ENCODE assay signal across 8 cellular contexts in the genomic region with DNA sequence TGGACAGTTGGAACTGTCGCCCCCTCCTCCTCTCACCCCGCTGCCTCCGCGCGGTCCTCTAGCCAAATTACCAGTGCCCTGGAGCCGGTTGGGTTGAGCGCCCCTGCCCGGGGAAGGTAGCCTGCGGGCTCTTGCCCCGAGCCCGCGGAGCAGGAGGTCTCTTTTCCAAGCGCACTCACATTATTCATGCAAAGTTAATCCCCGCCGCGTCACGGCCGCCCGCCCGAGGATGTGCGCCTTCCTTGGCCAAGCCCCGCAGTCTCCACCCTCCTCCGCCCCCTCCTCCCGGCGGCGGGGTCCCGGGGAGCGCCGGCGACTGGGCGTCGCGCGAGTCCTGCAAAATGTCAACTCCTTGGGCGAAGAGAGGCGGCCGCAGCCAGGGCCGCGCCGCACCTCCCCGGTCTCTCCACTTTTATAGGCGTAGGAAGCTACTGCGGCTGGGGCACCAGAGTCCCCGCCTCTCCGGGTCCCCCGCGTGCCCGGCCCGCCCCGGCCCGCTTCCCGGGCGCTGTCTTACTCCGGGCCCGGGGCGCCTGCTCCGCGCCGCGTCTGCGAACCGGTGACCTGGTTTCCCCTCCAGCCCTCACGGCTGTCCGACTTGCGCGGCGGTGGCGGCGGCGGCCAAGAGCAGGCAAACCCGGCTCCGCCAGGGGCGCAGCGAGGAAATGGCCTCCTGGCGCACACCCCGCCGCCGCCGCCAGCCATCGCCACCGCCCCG. TPM values are rescaled to one million over a fixed set of nuclear protein-coding genes. Genes with fewer than 3 reads are reported as not detected.
DNase-seq lines count a peak whose midpoint lies in the region; ATAC-seq and TF ChIP-seq lines count a peak whose summit lies in the region.

Gene THRB, minus strand, starts transcription at position 235 of the 718 bp plus-strand sequence.

- ATAC-seq in HG03175 (IDR thresholded peaks at IDR 0.05; ENCODE audit: unreplicated experiment) = peak; percentile 53
- ATAC-seq in WTC11 = peak; percentile 48
- peak; percentile 71 for ATAC-seq in gastroesophageal sphincter
- ATAC-seq in natural killer cell = no peak
- ATAC-seq in effector memory CD8-positive, alpha-beta T cell (replicated peaks) = no peak

- no peaks in the 10 kb centered on the region for H3K36me3 Mint-ChIP-seq in WTC11
- H3K36me3 Mint-ChIP-seq in natural killer cell = no peaks in the 10 kb centered on the region
- H3K36me3 Mint-ChIP-seq in effector memory CD8-positive, alpha-beta T cell (ENCODE audit: insufficient read depth) = no peaks in the 10 kb centered on the region

- intact Hi-C loops in natural killer cell (cut with micrococcal nuclease) = no loop called here

- TF ChIP-seq POLR2A in gastroesophageal sphincter (IDR thresholded peaks at IDR 0.05) = peak; percentile 73 to 74

- H3K4me3 Mint-ChIP-seq in WTC11 (peak within 1 kb of the TSS; percentile 91), natural killer cell (peak within 1 kb of the TSS; percentile 40)
- H3K4me3 Mint-ChIP-seq in effector memory CD8-positive, alpha-beta T cell = peak within 1 kb of the TSS in 1 of 2 donors; percentile 47

- H3K9me3 Mint-ChIP-seq in WTC11 (no peaks in the 10 kb centered on the region), natural killer cell (peaks cover 2% of the 10 kb centered on the region in 2 donors)
- peaks cover 0 to 7% of the 10 kb centered on the region in 2 donors for H3K9me3 Mint-ChIP-seq in effector memory CD8-positive, alpha-beta T cell

- WGBS in gastroesophageal sphincter (ENCODE audit: low coverage in 1 of 2), 2 donors = 1% methylated on average over 26 of the region's 82 CpGs; no CpG with 5 or more reads in 1 of the 2 donors

- no peaks in the 10 kb centered on the region for H3K27me3 ChIP-seq in gastroesophageal sphincter

- no peaks in the 10 kb centered on the region for H3K36me3 ChIP-seq in gastroesophageal sphincter

- peak; percentile 19 for DNase-seq in NCI-H146 (lab: John Stamatoyannopoulos, UW)
- DNase-seq in NCI-H146 treated with DMSO at 0.1 percent for 48 hours (lab: John Stamatoyannopoulos, UW; ENCODE audit: unreplicated experiment) = no peak
- peak; percentile 77 for DNase-seq in WTC11 (ENCODE audit: low spot score)
- no peak for DNase-seq in natural killer cell
- no peak for DNase-seq in NCI-H345 (lab: John Stamatoyannopoulos, UW)
- DNase-seq in effector memory CD8-positive, alpha-beta T cell = no peak

- POLR2A ChIA-PET in WTC11 (lab: Charles Lee) = no interaction called here

- peak within 1 kb of the TSS; percentile 88 to 97 (median 94) for H3K27ac ChIP-seq in gastroesophageal sphincter

- CTCF ChIA-PET in WTC11 (lab: Charles Lee) = interaction anchor here (0.6 to 2.5 kb wide), 5 partner anchors 10 to 230 kb away, joined by 3 to 11 read pairs (median 4); no protein-coding TSS in a partner anchor

- peak; percentile 10 for TF ChIP-seq EP300 in gastroesophageal sphincter (IDR thresholded peaks at IDR 0.05)

- H3K27ac Mint-ChIP-seq in WTC11 (peak within 1 kb of the TSS; percentile 83; the same call in 1 of the 2 replicates), natural killer cell (no peak within 1 kb of the TSS)
- no peak within 1 kb of the TSS for H3K27ac Mint-ChIP-seq in effector memory CD8-positive, alpha-beta T cell

- H3K27me3 Mint-ChIP-seq in WTC11 (ENCODE audit: low read depth) (peaks cover 50% of the 10 kb centered on the region), natural killer cell (ENCODE audit: low read depth in 2 of 2) (peaks cover 37 to 42% of the 10 kb centered on the region in 2 donors)
- peaks cover 14 to 49% of the 10 kb centered on the region in 2 donors for H3K27me3 Mint-ChIP-seq in effector memory CD8-positive, alpha-beta T cell

- H3K4me1 Mint-ChIP-seq in WTC11 (peaks cover 60% of the 10 kb centered on the region), natural killer cell (peaks cover 0 to 5% of the 10 kb centered on the region in 2 donors)
- H3K4me1 Mint-ChIP-seq in effector memory CD8-positive, alpha-beta T cell (ENCODE audit: low read depth in 2 of 2) = peaks cover 0 to 2% of the 10 kb centered on the region in 2 donors

- no peaks in the 10 kb centered on the region for H3K9me3 ChIP-seq in gastroesophageal sphincter

- TF ChIP-seq CTCF in WTC11 (IDR thresholded peaks at IDR 0.05) (no peak), gastroesophageal sphincter (IDR thresholded peaks at IDR 0.05) (peak in 3 of 4 experiments; percentile 52 to 79 (median 69)), natural killer cell (IDR thresholded peaks at IDR 0.05) (no peak)

- H3K4me1 ChIP-seq in gastroesophageal sphincter = peaks cover 0 to 61% (median 0%) of the 10 kb centered on the region in 3 donors

- peak within 1 kb of the TSS; percentile 71 to 81 for H3K4me3 ChIP-seq in gastroesophageal sphincter

TF ChIP-seq in WTC11, 78 proteins besides CTCF, POLR2A, EP300 and RAD21 (continues in another document):
- TF ChIP-seq, protein P1, sequence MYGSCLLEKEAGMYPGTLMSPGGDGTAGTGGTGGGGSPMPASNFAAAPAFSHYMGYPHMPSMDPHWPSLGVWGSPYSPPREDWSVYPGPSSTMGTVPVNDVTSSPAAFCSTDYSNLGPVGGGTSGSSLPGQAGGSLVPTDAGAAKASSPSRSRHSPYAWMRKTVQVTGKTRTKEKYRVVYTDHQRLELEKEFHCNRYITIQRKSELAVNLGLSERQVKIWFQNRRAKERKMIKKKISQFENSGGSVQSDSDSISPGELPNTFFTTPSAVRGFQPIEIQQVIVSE (CRISPR knock-in tag; IDR thresholded peaks at IDR 0.05; ENCODE audit: borderline replicate concordance) = no peak
- TF ChIP-seq FOXP1 (CRISPR knock-in tag; IDR thresholded peaks at IDR 0.05; ENCODE audit: borderline replicate concordance) = no peak
- no peak for TF ChIP-seq NFYB (CRISPR knock-in tag; conservative IDR thresholded peaks at IDR 0.05; ENCODE audit: low read depth)
- no peak for TF ChIP-seq ERG (CRISPR knock-in tag; IDR thresholded peaks at IDR 0.05)
- TF ChIP-seq, protein P2, sequence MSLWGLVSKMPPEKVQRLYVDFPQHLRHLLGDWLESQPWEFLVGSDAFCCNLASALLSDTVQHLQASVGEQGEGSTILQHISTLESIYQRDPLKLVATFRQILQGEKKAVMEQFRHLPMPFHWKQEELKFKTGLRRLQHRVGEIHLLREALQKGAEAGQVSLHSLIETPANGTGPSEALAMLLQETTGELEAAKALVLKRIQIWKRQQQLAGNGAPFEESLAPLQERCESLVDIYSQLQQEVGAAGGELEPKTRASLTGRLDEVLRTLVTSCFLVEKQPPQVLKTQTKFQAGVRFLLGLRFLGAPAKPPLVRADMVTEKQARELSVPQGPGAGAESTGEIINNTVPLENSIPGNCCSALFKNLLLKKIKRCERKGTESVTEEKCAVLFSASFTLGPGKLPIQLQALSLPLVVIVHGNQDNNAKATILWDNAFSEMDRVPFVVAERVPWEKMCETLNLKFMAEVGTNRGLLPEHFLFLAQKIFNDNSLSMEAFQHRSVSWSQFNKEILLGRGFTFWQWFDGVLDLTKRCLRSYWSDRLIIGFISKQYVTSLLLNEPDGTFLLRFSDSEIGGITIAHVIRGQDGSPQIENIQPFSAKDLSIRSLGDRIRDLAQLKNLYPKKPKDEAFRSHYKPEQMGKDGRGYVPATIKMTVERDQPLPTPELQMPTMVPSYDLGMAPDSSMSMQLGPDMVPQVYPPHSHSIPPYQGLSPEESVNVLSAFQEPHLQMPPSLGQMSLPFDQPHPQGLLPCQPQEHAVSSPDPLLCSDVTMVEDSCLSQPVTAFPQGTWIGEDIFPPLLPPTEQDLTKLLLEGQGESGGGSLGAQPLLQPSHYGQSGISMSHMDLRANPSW (CRISPR knock-in tag; conservative IDR thresholded peaks at IDR 0.05; ENCODE audit: low read depth) = no peak
- no peak for TF ChIP-seq NR1H2 (CRISPR knock-in tag; IDR thresholded peaks at IDR 0.05)
- TF ChIP-seq KAT7 (CRISPR knock-in tag; IDR thresholded peaks at IDR 0.05; ENCODE audit: borderline replicate concordance) = no peak
- no peak for TF ChIP-seq GRHL2 (CRISPR knock-in tag; IDR thresholded peaks at IDR 0.05; ENCODE audit: insufficient replicate concordance, severe bottlenecking)
- TF ChIP-seq AFF4 (CRISPR knock-in tag; IDR thresholded peaks at IDR 0.05; ENCODE audit: borderline replicate concordance) = no peak
- TF ChIP-seq ZNF671 (CRISPR knock-in tag; IDR thresholded peaks at IDR 0.05) = no peak

RNA-seq across cellular contexts. Expression of gene THRB, which starts in this region (rescaled TPM):
- total RNA-seq in WTC11 (2021) (4.5 to 5.8 TPM (median 4.8 TPM) in 3 replicates), gastroesophageal sphincter (10 to 100 TPM; 42.5 to 61.9 (median 55.8) TPM), natural killer cell (under 1 TPM in 1 of 3 donors, not detected in 2; 0.05 TPM)

Comparison
In these comparisons a context has a peak if more than half of its experiments do, and no peak if none do; other contexts are left out.
1. DNase-seq: peak in NCI-H146 (single experiment) and WTC11 (single experiment); none in NCI-H146 treated with DMSO at 0.1 percent for 48 hours (single experiment), natural killer cell (single experiment), NCI-H345 (single experiment) and effector memory CD8-positive, alpha-beta T cell (0 of 3).
2. ATAC-seq: peak in HG03175 (single experiment), WTC11 (single experiment) and gastroesophageal sphincter (single experiment); none in natural killer cell (0 of 3) and effector memory CD8-positive, alpha-beta T cell (single experiment).
3. CTCF ChIP-seq: peak in gastroesophageal sphincter (3 of 4); none in WTC11 (single experiment) and natural killer cell (single experiment).